Comparison of ENCODE assay signal across 15 cellular contexts in the genomic region with DNA sequence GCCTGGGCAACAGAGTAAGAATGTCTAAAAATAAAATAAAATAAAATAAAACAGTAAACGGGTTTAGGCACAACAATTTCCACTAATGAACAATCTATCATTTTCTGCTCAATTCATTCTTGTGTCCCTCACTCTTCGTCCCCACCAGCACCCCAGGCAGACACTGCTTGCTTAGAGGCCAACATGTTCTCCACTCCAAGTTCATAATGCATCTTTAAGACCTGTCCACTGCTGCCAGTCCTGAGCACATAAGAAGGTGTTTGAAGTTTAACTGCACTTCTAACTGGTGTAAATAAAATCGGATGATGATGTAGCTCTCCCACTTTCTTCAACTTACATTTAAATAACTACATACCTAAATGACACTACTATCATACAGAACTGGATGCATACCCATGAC. TPM values are rescaled to one million over a fixed set of nuclear protein-coding genes. Genes with fewer than 3 reads are reported as not detected.
DNase-seq lines count a peak whose midpoint lies in the region; ATAC-seq, FAIRE-seq and TF ChIP-seq lines count a peak whose summit lies in the region.
"Had no signal": no experiment of that assay in that cellular context is flagged by ENCODE, and none has a peak within 500 bp of the region (broad histone marks: within the 10 kb centered on the region; RNA-seq: fewer than 3 reads in every experiment).

No MANE protein-coding gene starts in this region.

- no peaks in the 10 kb centered on the region for H3K4me1 Mint-ChIP-seq in activated T-helper 2 cell treated with anti-CD3 and anti-CD28 coated beads, Interferon-gamma antibody, Interleukin-2, Interleukin-4, amounts not matched to agents 10 μg/mL and 5 μg/mL and 100 μg/mL, durations not matched to agents 14 hours and 24 hours and 36 hours (ENCODE audit: low read depth)
- H3K4me1 Mint-ChIP-seq in T-helper 17 cell = no peaks in the 10 kb centered on the region

- CTCF ChIA-PET in AG04450 (lab: Charles Lee) (interaction anchor here (0.9 to 4.4 kb wide), 7 partner anchors 9 to 153 kb away, joined by 3 to 31 read pairs (median 4); no protein-coding TSS in a partner anchor), RWPE1 (lab: Yijun Ruan, JAX) (interaction anchor here (0.7 kb wide), 1 partner anchor 84 kb away, joined by 4 read pairs; no protein-coding TSS in a partner anchor), HepG2 (lab: Yijun Ruan, JAX; ENCODE audit: low intra/inter-chr PET ratio, low total read pairs) (no interaction called here)

- H3K27ac ChIP-seq in AG04450 (ENCODE audit: low read depth, low read length) (peak overlapping the region; percentile 22), RWPE1 (peak overlapping the region; percentile 94), HepG2 (ENCODE audit: extremely low read length, insufficient read depth, low read length) (peak overlapping the region; percentile 68), gastrocnemius medialis (peak overlapping the region; percentile 80 to 97 (median 92))
- H3K27ac ChIP-seq: VCaP had no signal

- WGBS in HepG2 (ENCODE audit: low lambda C conversion rate) = 76% methylated on average over 3 of the region's 3 CpGs

- H3K27me3 ChIP-seq in AG04450 (ENCODE audit: control insufficient read depth, insufficient read depth, low read length) = no peaks in the 10 kb centered on the region
- H3K27me3 ChIP-seq in HepG2 (ENCODE audit: control insufficient read depth in 1 of 2, insufficient read depth in 2 of 2, low read length in 2 of 2) = no peaks in the 10 kb centered on the region
- no peaks in the 10 kb centered on the region for H3K27me3 ChIP-seq in gastrocnemius medialis

- H3K9me3 Mint-ChIP-seq in activated T-helper 2 cell treated with anti-CD3 and anti-CD28 coated beads, Interferon-gamma antibody, Interleukin-2, Interleukin-4, amounts not matched to agents 10 μg/mL and 5 μg/mL and 100 μg/mL, durations not matched to agents 14 hours and 24 hours and 36 hours = no peaks in the 10 kb centered on the region
- H3K9me3 Mint-ChIP-seq: activated T-helper 1 cell treated with anti-CD3 and anti-CD28 coated beads, Interleukin-12 subunit alpha, Interleukin-12 subunit beta, Interleukin-2, Interleukin-4 antibody, amounts not matched to agents 30 ng/mL and 10 ng/mL and 1 ng/mL, durations not matched to agents 14 hours and 24 hours and 36 hours had no signal

- H4K20me1 ChIP-seq in HepG2 (ENCODE audit: insufficient read depth, low read length) = 0 out of 2 replicates have a peak, but pooled peaks cover 12% of the 10 kb centered on the region

- H3K79me2 ChIP-seq in HepG2 (ENCODE audit: insufficient read depth, low read length) = peaks cover 92% of the 10 kb centered on the region

- ATAC-seq in HepG2 (no peak), gastrocnemius medialis (no peak), T-helper 17 cell (no peak)
- ATAC-seq: HCT116 had no signal

- FAIRE-seq in HepG2 (lab: Jason Lieb, UNC) = no peak
- FAIRE-seq: kidney had no signal

- intact Hi-C loops in HepG2 (cut with micrococcal nuclease; ENCODE audit: unreplicated experiment) = no loop called here
- intact Hi-C loops in gastrocnemius medialis (cut with DNase I; ENCODE audit: low total_unique reads) = loop anchor here (5.0 kb wide), 1 partner anchor 200 kb away; no protein-coding TSS in a partner anchor
- intact Hi-C loops in activated T-helper 2 cell treated with anti-CD3 and anti-CD28 coated beads, Interferon-gamma antibody, Interleukin-2, Interleukin-4, amounts not matched to agents 10 μg/mL and 5 μg/mL and 100 μg/mL, durations not matched to agents 14 hours and 24 hours and 36 hours (cut with micrococcal nuclease) = no loop called here

- H3K9ac ChIP-seq in HepG2 (ENCODE audit: insufficient read depth, low read depth, low read length) = no peak overlapping the region

- TF ChIP-seq EP300 in HepG2 (IDR thresholded peaks at IDR 0.05; ENCODE audit: low read depth in 2 of 2, low read length in 2 of 2) (no peak), HepG2 (CRISPR knock-in tag; IDR thresholded peaks at IDR 0.05; ENCODE audit: borderline replicate concordance) (no peak)

- H3K4me1 ChIP-seq in HepG2 (ENCODE audit: insufficient read depth, low read length) (peaks cover 99% of the 10 kb centered on the region), gastrocnemius medialis (peaks cover 86 to 97% of the 10 kb centered on the region in 2 donors)

- TF ChIP-seq POLR2A in HepG2 (IDR thresholded peaks at IDR 0.05; ENCODE audit: insufficient read depth in 1 of 2, low read depth in 2 of 2, low read length in 2 of 2) (no peak), gastrocnemius medialis (IDR thresholded peaks at IDR 0.05) (no peak)

- H3K4me3 ChIP-seq in AG04450 (ENCODE audit: low read depth, low read length) = no peak overlapping the region
- H3K4me3 ChIP-seq in HepG2 (replicated peaks in 1 of 3; ENCODE audit: insufficient read depth in 1 of 3, low read depth in 2 of 3, low read length in 3 of 3) = no peak overlapping the region
- peak overlapping the region in 1 of 4 donors; percentile 14 for H3K4me3 ChIP-seq in gastrocnemius medialis

- no peaks in the 10 kb centered on the region for H3K36me3 Mint-ChIP-seq in activated T-helper 2 cell treated with anti-CD3 and anti-CD28 coated beads, Interferon-gamma antibody, Interleukin-2, Interleukin-4, amounts not matched to agents 10 μg/mL and 5 μg/mL and 100 μg/mL, durations not matched to agents 14 hours and 24 hours and 36 hours (ENCODE audit: low read depth)
- no peaks in the 10 kb centered on the region for H3K36me3 Mint-ChIP-seq in T-helper 17 cell (ENCODE audit: low read depth)

- no peak overlapping the region for H3K27ac Mint-ChIP-seq in activated T-helper 2 cell treated with anti-CD3 and anti-CD28 coated beads, Interferon-gamma antibody, Interleukin-2, Interleukin-4, amounts not matched to agents 10 μg/mL and 5 μg/mL and 100 μg/mL, durations not matched to agents 14 hours and 24 hours and 36 hours
- H3K27ac Mint-ChIP-seq in T-helper 17 cell = no peak overlapping the region
- H3K27ac Mint-ChIP-seq: activated T-helper 1 cell treated with anti-CD3 and anti-CD28 coated beads, Interleukin-12 subunit alpha, Interleukin-12 subunit beta, Interleukin-2, Interleukin-4 antibody, amounts not matched to agents 30 ng/mL and 10 ng/mL and 1 ng/mL, durations not matched to agents 14 hours and 24 hours and 36 hours had no signal

- H3K27me3 Mint-ChIP-seq in activated T-helper 2 cell treated with anti-CD3 and anti-CD28 coated beads, Interferon-gamma antibody, Interleukin-2, Interleukin-4, amounts not matched to agents 10 μg/mL and 5 μg/mL and 100 μg/mL, durations not matched to agents 14 hours and 24 hours and 36 hours (ENCODE audit: low read depth) = peaks cover 9% of the 10 kb centered on the region
- H3K27me3 Mint-ChIP-seq in T-helper 17 cell = peaks cover 12% of the 10 kb centered on the region

- TF ChIP-seq CTCF in AG04450 (IDR thresholded peaks at IDR 0.05; ENCODE audit: low read depth, low read length) (no peak), RWPE1 (conservative IDR thresholded peaks at IDR 0.05; ENCODE audit: low read depth) (no peak), HepG2 (CRISPR knock-in tag; IDR thresholded peaks at IDR 0.05) (no peak), gastrocnemius medialis (IDR thresholded peaks at IDR 0.05 in 4 of 5, conservative IDR thresholded peaks at IDR 0.05 in 1 of 5) (no peak)

- H3K36me3 ChIP-seq in HepG2 (replicated peaks in 1 of 2; ENCODE audit: control insufficient read depth in 1 of 2, insufficient read depth in 2 of 2, low read length in 2 of 2) (no peaks in the 10 kb centered on the region; a peak in 1 of 5 replicates), gastrocnemius medialis (no peaks in the 10 kb centered on the region)

- no TSS peak for BruUV-seq in HepG2 (replicated peaks; lab: Mats Ljungman, UMichigan)

- no peaks in the 10 kb centered on the region for H3K9me3 ChIP-seq in AG04450 (ENCODE audit: control insufficient read depth, insufficient read depth, low read length)
- no peaks in the 10 kb centered on the region for H3K9me3 ChIP-seq in HepG2 (ENCODE audit: low read length)
- no peaks in the 10 kb centered on the region for H3K9me3 ChIP-seq in gastrocnemius medialis
- no peaks in the 10 kb centered on the region for H3K9me3 ChIP-seq in T-helper 17 cell (ENCODE audit: control insufficient read depth, low read length, poor library complexity, severe bottlenecking)

- H3K4me3 Mint-ChIP-seq in activated T-helper 2 cell treated with anti-CD3 and anti-CD28 coated beads, Interferon-gamma antibody, Interleukin-2, Interleukin-4, amounts not matched to agents 10 μg/mL and 5 μg/mL and 100 μg/mL, durations not matched to agents 14 hours and 24 hours and 36 hours (ENCODE audit: low read depth) = no peak overlapping the region
- no peak overlapping the region for H3K4me3 Mint-ChIP-seq in T-helper 17 cell
- H3K4me3 Mint-ChIP-seq: activated T-helper 1 cell treated with anti-CD3 and anti-CD28 coated beads, Interleukin-12 subunit alpha, Interleukin-12 subunit beta, Interleukin-2, Interleukin-4 antibody, amounts not matched to agents 30 ng/mL and 10 ng/mL and 1 ng/mL, durations not matched to agents 14 hours and 24 hours and 36 hours had no signal

- H2AFZ ChIP-seq in HepG2 (ENCODE audit: low read length) = no peak overlapping the region

- in situ Hi-C loops in HepG2 (cut with HindIII; ENCODE audit: extremely low pct_ligation_motif_present, low pct_unique_long_range_greater_than_20kb) = no loop called here
- in situ Hi-C loops in gastrocnemius medialis (cut with MboI; ENCODE audit: low sequenced_read_pairs in 4 of 4) = no loop called here

- TF ChIP-seq RAD21 in HepG2 (CRISPR knock-in tag; IDR thresholded peaks at IDR 0.05) = no peak

- no peak overlapping the region for H3K4me2 ChIP-seq in HepG2 (ENCODE audit: low read depth, low read length)

- DNase-seq in AG04450 (ENCODE audit: low read depth, low spot score) (no peak), RWPE1 (ENCODE audit: low spot score) (no peak), HepG2 (ENCODE audit: low spot score) (no peak), gastrocnemius medialis (no peak), Ammon's horn (ENCODE audit: low spot score) (no peak), DMS79 (lab: John Stamatoyannopoulos, UW) (no peak), T-helper 17 cell (no peak)
- DNase-seq in activated T-helper 2 cell treated with anti-CD3 and anti-CD28 coated beads, Interferon-gamma antibody, Interleukin-2, Interleukin-4, amounts not matched to agents 10 μg/mL and 5 μg/mL and 100 μg/mL, durations not matched to agents 14 hours and 24 hours and 36 hours (ENCODE audit: low spot score) = no peak
- DNase-seq: kidney; NCI-H1048; NCI-H82; stimulated activated CD4-positive, alpha-beta T cell treated with anti-CD3 and anti-CD28 coated beads, Interleukin-4, amount 100 ng/mL, for 1 hour had no signal

- POLR2A ChIA-PET in AG04450 (lab: Yijun Ruan, JAX) = interaction anchor here (0.8 to 1.4 kb wide), 6 partner anchors 9 to 48 kb away, joined by 3 to 6 read pairs (median 4); no protein-coding TSS in a partner anchor
- POLR2A ChIA-PET in RWPE1 (lab: Yijun Ruan, JAX; ENCODE audit: low non-redundant PET) = no interaction called here
- POLR2A ChIA-PET in HepG2 (lab: Yijun Ruan, JAX) = interaction anchor here (1.1 to 5.9 kb wide), 5 partner anchors 8 to 73 kb away, joined by 3 to 41 read pairs (median 7); a partner anchor contains a TSS

RNA-seq across cellular contexts. Expression of a gene that starts 13.2 kb away (rescaled TPM):
- polyA plus RNA-seq in AG04450 (2011; rRNA removed) (255 and 334 TPM in 2 replicates), HepG2 (2011; rRNA removed) (109 and 119 TPM in 2 replicates)
- polyA minus RNA-seq in AG04450 (2011; rRNA and poly(A)+ RNA removed) = 269 and 320 TPM in 2 replicates
- total RNA-seq in HepG2 (2016; rRNA removed; fragmentation: Illumina TruSeq; extraction: Trizol) (123 and 183 TPM in 2 replicates), gastrocnemius medialis (100 to 1,000 TPM; 157 to 572 (median 272) TPM), T-helper 17 cell (10 to 100 TPM in 1 of 2 donors, 1 to 10 TPM in 1; 8.3 to 44.4 TPM)
- 60.3 and 60.8 TPM in 2 replicates for total RNA-seq in HepG2 (2016; cell fraction: cytosol; rRNA removed; fragmentation: Illumina TruSeq; extraction: Trizol; ENCODE audit: low read depth)
- 116 and 166 TPM in 2 replicates for total RNA-seq in HepG2 (2016; cell fraction: insoluble cytoplasmic fraction; rRNA removed; fragmentation: Illumina TruSeq; extraction: Trizol)
- 123 and 134 TPM in 2 replicates for total RNA-seq in HepG2 (2016; cell fraction: membrane; rRNA removed; fragmentation: Illumina TruSeq; extraction: Trizol)
- total RNA-seq in HepG2 (2016; cell fraction: nucleus; rRNA removed; fragmentation: Illumina TruSeq; extraction: Trizol) = 78.1 and 97.1 TPM in 2 replicates
- 149 and 160 TPM in 2 replicates for polyA plus RNA-seq in HepG2 (2011; cell fraction: cytosol; rRNA removed)
- 55.5 and 63.7 TPM in 2 replicates for polyA plus RNA-seq in HepG2 (2011; cell fraction: nucleus; rRNA removed)
- polyA plus RNA-seq in HepG2 (2012) = 173 and 180 TPM in 2 replicates
- polyA plus RNA-seq in HepG2 (2016; cell fraction: cytosol; fragmentation: Illumina TruSeq; extraction: Trizol; ENCODE audit: low read depth) = 184 TPM in 2 replicates
- 383 and 451 TPM in 2 replicates for polyA plus RNA-seq in HepG2 (2016; cell fraction: insoluble cytoplasmic fraction; fragmentation: Illumina TruSeq; extraction: Trizol; ENCODE audit: low read depth)
- polyA plus RNA-seq in HepG2 (2016; cell fraction: membrane; fragmentation: Illumina TruSeq; extraction: Trizol; ENCODE audit: low read depth) = 281 and 307 TPM in 2 replicates
- polyA plus RNA-seq in HepG2 (2016; cell fraction: nucleus; fragmentation: Illumina TruSeq; extraction: Trizol; ENCODE audit: insufficient read depth, low read depth) = 213 and 214 TPM in 2 replicates
- polyA minus RNA-seq in HepG2 (2011; rRNA and poly(A)+ RNA removed; ENCODE audit: low replicate concordance) = 16.6 and 146 TPM in 2 replicates
- polyA minus RNA-seq in HepG2 (2011; cell fraction: cytosol; rRNA and poly(A)+ RNA removed) = 132 and 136 TPM in 2 replicates
- polyA minus RNA-seq in HepG2 (2011; cell fraction: nucleus; rRNA and poly(A)+ RNA removed) = 53.7 and 70.4 TPM in 2 replicates
- total RNA-seq in activated T-helper 2 cell treated with anti-CD3 and anti-CD28 coated beads, Interferon-gamma antibody, Interleukin-2, Interleukin-4, amounts not matched to agents 10 μg/mL and 5 μg/mL and 100 μg/mL, durations not matched to agents 14 hours and 24 hours and 36 hours = 2.7 and 2.9 TPM in 2 replicates

Comparison
In these comparisons a context has a peak if more than half of its experiments do, and no peak if none do; other contexts are left out.
1. H3K27ac ChIP-seq: peak in every context shown above with its lines; median percentile 94 in RWPE1; 92 in gastrocnemius medialis; 68 in HepG2; 22 in AG04450.